ENCODE assay signal across 7 cellular contexts in the genomic region with DNA sequence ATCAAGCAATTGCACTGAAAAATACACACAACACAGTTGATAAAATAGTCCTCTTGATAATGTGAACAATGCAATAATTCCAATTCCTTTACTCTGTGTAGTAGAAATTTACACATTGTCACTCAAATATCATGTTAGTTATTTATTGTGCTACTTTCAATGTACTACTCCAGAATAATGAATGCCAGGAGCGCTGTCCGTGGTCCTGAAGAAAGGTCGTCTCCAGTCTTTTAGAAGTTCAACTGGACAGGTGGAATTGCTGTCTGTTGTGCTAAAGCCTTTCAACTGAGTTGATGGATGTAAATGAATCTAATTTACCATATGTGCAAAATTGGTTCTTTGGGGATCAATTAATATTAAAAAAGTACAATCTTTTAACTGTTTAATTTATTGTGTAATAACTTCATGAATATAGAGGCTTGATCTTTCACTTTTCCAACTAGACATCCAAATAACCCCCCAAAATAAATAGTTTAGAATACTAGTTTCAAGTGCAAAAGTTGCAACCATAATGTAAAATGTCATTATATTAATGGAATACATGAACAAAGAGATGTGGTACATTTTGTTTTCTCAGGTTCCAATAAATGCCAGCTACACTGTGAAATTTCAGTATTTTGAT. TPM values are rescaled to one million over a fixed set of nuclear protein-coding genes. Genes with fewer than 3 reads are reported as not detected.
DNase-seq lines count a peak whose midpoint lies in the region; ATAC-seq and TF ChIP-seq lines count a peak whose summit lies in the region.

No MANE protein-coding gene starts in this region.

- no peak for TF ChIP-seq CTCF in body of pancreas (IDR thresholded peaks at IDR 0.05)

- in situ Hi-C loops in GM23248 (cut with MboI): no loop called here

- no peak overlapping the region for H3K4me2 ChIP-seq in GM23248 (ENCODE audit: unreplicated experiment)

- H3F3A ChIP-seq in GM23248 (ENCODE audit: insufficient read depth): no peaks in the 10 kb centered on the region

- TF ChIP-seq POLR2A in body of pancreas (IDR thresholded peaks at IDR 0.05): no peak

- no peaks in the 10 kb centered on the region for H3K79me2 ChIP-seq in GM23248 (ENCODE audit: insufficient read depth)

- H3K36me3 ChIP-seq in GM23248 (ENCODE audit: low read depth) (no peaks in the 10 kb centered on the region), body of pancreas (replicated peaks in 1 of 2; ENCODE audit: insufficient read depth in 1 of 2, low read depth in 2 of 2) (no peaks in the 10 kb centered on the region)

- peak; percentile 54 for DNase-seq in GM23248
- peak; percentile 29 for DNase-seq in NCI-H226
- peak; percentile 57 to 81 (median 66) for DNase-seq in body of pancreas
- DNase-seq in medulla oblongata (ENCODE audit: extremely low spot score): peak; percentile 47
- no peak for DNase-seq in NCI-H345 treated with DMSO at 0.1 percent for 48 hours (lab: John Stamatoyannopoulos, UW; ENCODE audit: unreplicated experiment)

- H3K27me3 ChIP-seq in GM23248 (replicated peaks; ENCODE audit: insufficient read depth) (peaks cover 15% of the 10 kb centered on the region), body of pancreas (no peaks in the 10 kb centered on the region)

- H2AFZ ChIP-seq in GM23248: no peak overlapping the region

- 0 to 3% methylated on average over 3 of the region's 3 CpGs for WGBS in GM23248 (ENCODE audit: low coverage in 1 of 2, low lambda C conversion rate in 2 of 2, missing lambda C conversion rate in 2 of 2), 2 experiments
- WGBS in body of pancreas, 2 donors: 3% methylated on average over 3 of the region's 3 CpGs

- H3K9me3 ChIP-seq in GM23248 (ENCODE audit: low read depth): no peaks in the 10 kb centered on the region
- no peaks in the 10 kb centered on the region for H3K9me3 ChIP-seq in body of pancreas

- H4K20me1 ChIP-seq in GM23248 (ENCODE audit: insufficient read depth): no peaks in the 10 kb centered on the region

- H3K4me1 ChIP-seq in GM23248 (ENCODE audit: insufficient read depth) (0 out of 2 replicates have a peak, but pooled peaks cover 6% of the 10 kb centered on the region), body of pancreas (peaks cover 14% of the 10 kb centered on the region)

- H3K4me3 ChIP-seq in GM23248 (no peak overlapping the region), body of pancreas (no peak overlapping the region)

- H3K27ac ChIP-seq in GM23248: no peak overlapping the region
- H3K27ac ChIP-seq in body of pancreas: no peak overlapping the region

- no peak overlapping the region for H3K9ac ChIP-seq in GM23248

- ATAC-seq in body of pancreas: no peak
- ATAC-seq in GM21360 (IDR thresholded peaks at IDR 0.05; ENCODE audit: unreplicated experiment): no peak
- no peak for ATAC-seq in GM18867 (IDR thresholded peaks at IDR 0.05; ENCODE audit: unreplicated experiment)

- no peaks in the 10 kb centered on the region for H3K9me2 ChIP-seq in GM23248 (ENCODE audit: insufficient read depth)

- intact Hi-C loops in body of pancreas (cut with DNase I): no loop called here

RNA-seq across cellular contexts. Expression of gene GRIK2, which starts 3.2 kb away (rescaled TPM):
- total RNA-seq in GM23248 (2014; rRNA removed; shearing (Covaris generic)): 0.38 and 7.1 TPM in 2 replicates
- polyA plus RNA-seq in GM23248 (2016; fragmentation: Nextera tagmentation; extraction: Ambion mirVana): 0.99 and 1.4 TPM in 2 replicates
- total RNA-seq in body of pancreas: 1 to 10 TPM in 1 of 2 donors, under 1 TPM in 1; 0.52 to 7.9 TPM
